Comparison of ENCODE assay signal across 26 cellular contexts in the genomic region with DNA sequence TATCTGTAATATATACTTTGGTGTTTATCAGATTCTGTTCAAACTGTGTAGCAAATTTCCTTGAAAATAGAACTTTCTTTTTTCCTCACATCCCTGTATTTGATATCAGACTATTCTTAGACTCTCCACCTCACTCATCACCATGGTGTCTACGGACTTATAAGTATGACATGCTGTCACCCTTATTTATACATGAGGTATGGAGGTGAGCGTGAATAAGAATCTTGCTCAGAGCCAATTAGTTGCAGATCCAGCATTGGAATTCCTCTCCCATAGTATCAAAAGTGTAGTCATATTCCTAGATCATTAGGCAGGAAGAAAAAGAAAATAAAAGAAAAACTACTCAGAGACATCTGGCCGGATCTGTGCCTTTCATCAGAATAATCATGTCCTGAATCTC. TPM values are rescaled to one million over a fixed set of nuclear protein-coding genes. Genes with fewer than 3 reads are reported as not detected.
DNase-seq lines count a peak whose midpoint lies in the region; ATAC-seq, FAIRE-seq and TF ChIP-seq lines count a peak whose summit lies in the region.
"Had no signal": no experiment of that assay in that cellular context is flagged by ENCODE, and none has a peak within 500 bp of the region (broad histone marks: within the 10 kb centered on the region; RNA-seq: fewer than 3 reads in every experiment).

No MANE protein-coding gene starts in this region.

- no peak overlapping the region for H3K27ac ChIP-seq in mammary epithelial cell (ENCODE audit: insufficient read depth, low read depth, low read length)
- peak overlapping the region; percentile 66 for H3K27ac ChIP-seq in epithelial cell of prostate
- peak overlapping the region; percentile 3 to 31 for H3K27ac ChIP-seq in prostate gland
- peak overlapping the region in 3 of 4 donors; percentile 13 to 69 (median 67) for H3K27ac ChIP-seq in tibial nerve
- H3K27ac ChIP-seq: BLaER1 had no signal

- BruUV-seq in MCF 10A (replicated peaks; lab: Mats Ljungman, UMichigan) (no TSS peak), mammary epithelial cell (replicated peaks; lab: Mats Ljungman, UMichigan) (no TSS peak)

- H3K4me1 ChIP-seq in mammary epithelial cell (ENCODE audit: insufficient read depth, low read length) (peaks cover 41% of the 10 kb centered on the region), prostate gland (replicated peaks) (no peaks in the 10 kb centered on the region), tibial nerve (peaks cover 0 to 40% (median 9%) of the 10 kb centered on the region in 4 donors)
- H3K4me1 ChIP-seq: BLaER1 had no signal

- no peaks in the 10 kb centered on the region for H3K9me3 ChIP-seq in mammary epithelial cell (replicated peaks; ENCODE audit: insufficient read depth, low read length)
- H3K9me3 ChIP-seq in prostate gland, result no peaks in the 10 kb centered on the region
- no peaks in the 10 kb centered on the region for H3K9me3 ChIP-seq in tibial nerve
- H3K9me3 ChIP-seq: BLaER1, colonic mucosa, upper lobe of left lung had no signal

- FAIRE-seq in D721Med (lab: Jason Lieb, UNC), result no peak
- FAIRE-seq: G401.6, HepG2 had no signal

- no peak overlapping the region for H3K4me2 ChIP-seq in mammary epithelial cell (ENCODE audit: insufficient read depth, low read depth, low read length)
- H3K4me2 ChIP-seq: BLaER1 had no signal

- no peak for DNase-seq in MCF 10A (ENCODE audit: unreplicated experiment)
- no peak for DNase-seq in mammary epithelial cell
- no peak for DNase-seq in epithelial cell of prostate (ENCODE audit: low read depth, low spot score)
- no peak for DNase-seq in prostate gland (ENCODE audit: low spot score)
- DNase-seq in tibial nerve (ENCODE audit: low spot score in 2 of 2), result no peak
- DNase-seq in ACHN, result no peak
- no peak for DNase-seq in D721Med (ENCODE audit: insufficient read length, low spot score)
- DNase-seq: activated CD8-positive, alpha-beta T cell treated with anti-CD3 and anti-CD28 coated beads for 36 hours; activated naive CD4-positive, alpha-beta T cell treated with anti-CD3 and anti-CD28 coated beads for 36 hours; activated T-cell treated with anti-CD3 and anti-CD28 coated beads, Interleukin-2, amount 50 U/mL, for 1 hour; aorta; colonic mucosa; HCEC 1CT; hypothalamus; islet precursor cell; NCI-H1436 treated with DMSO at 0.1 percent for 48 hours; NCI-H748 treated with DMSO at 0.1 percent for 48 hours; stimulated activated CD4-positive, alpha-beta T cell treated with anti-CD3 and anti-CD28 coated beads, Interleukin-15, amount 100 ng/mL, for 24 hours; T-helper 2 cell; upper lobe of left lung had no signal

- TF ChIP-seq POLR2A in prostate gland (IDR thresholded peaks at IDR 0.05) (no peak), tibial nerve (IDR thresholded peaks at IDR 0.05) (no peak)

- ATAC-seq in GM21367 (IDR thresholded peaks at IDR 0.05; ENCODE audit: unreplicated experiment), result no peak
- ATAC-seq: activated CD8-positive, alpha-beta T cell treated with anti-CD3 and anti-CD28 coated beads for 36 hours; HepG2; natural killer cell treated with Interleukin-12 subunit alpha and Interleukin-12 subunit beta and Interleukin-15 and Interleukin-18, amount 100 ng/mL, for 72 hours had no signal

- WGBS in mammary epithelial cell (ENCODE audit: low coverage, missing lambda C conversion rate), result 95% methylated on average over 3 of the region's 3 CpGs
- 77% methylated on average over 3 of the region's 3 CpGs for WGBS in prostate gland
- 63 to 70% methylated on average over 3 of the region's 3 CpGs for WGBS in tibial nerve, 2 donors

- no peak overlapping the region for H2AFZ ChIP-seq in mammary epithelial cell (ENCODE audit: low read depth, low read length)

- H3K4me3 ChIP-seq in mammary epithelial cell (replicated peaks in 1 of 3; ENCODE audit: insufficient read depth in 1 of 3, low read depth in 2 of 3, low read length in 3 of 3) (no peak overlapping the region), prostate gland (no peak overlapping the region), tibial nerve (no peak overlapping the region)
- H3K4me3 ChIP-seq: BLaER1, colonic mucosa, upper lobe of left lung had no signal

- H3K36me3 Mint-ChIP-seq in MCF 10A (ENCODE audit: insufficient read depth, unreplicated experiment), result no peaks in the 10 kb centered on the region
- H3K36me3 Mint-ChIP-seq: natural killer cell treated with Interleukin-12 subunit alpha and Interleukin-12 subunit beta and Interleukin-15 and Interleukin-18, amount 100 ng/mL, for 72 hours had no signal

- H3K27me3 ChIP-seq in mammary epithelial cell (ENCODE audit: insufficient read depth, low read length), result no peaks in the 10 kb centered on the region
- H3K27me3 ChIP-seq in prostate gland (replicated peaks; ENCODE audit: insufficient read depth), result no peaks in the 10 kb centered on the region
- no peaks in the 10 kb centered on the region for H3K27me3 ChIP-seq in tibial nerve
- H3K27me3 ChIP-seq: BLaER1, colonic mucosa, upper lobe of left lung had no signal

- TF ChIP-seq EP300 in tibial nerve (IDR thresholded peaks at IDR 0.05), result no peak

- H3K36me3 ChIP-seq in mammary epithelial cell (ENCODE audit: insufficient read depth, low read length), result no peaks in the 10 kb centered on the region
- H3K36me3 ChIP-seq in prostate gland, result no peaks in the 10 kb centered on the region
- H3K36me3 ChIP-seq in tibial nerve, result no peaks in the 10 kb centered on the region
- H3K36me3 ChIP-seq: BLaER1, colonic mucosa, upper lobe of left lung had no signal

- H3K9me3 Mint-ChIP-seq in MCF 10A (ENCODE audit: unreplicated experiment), result no peaks in the 10 kb centered on the region
- H3K9me3 Mint-ChIP-seq: activated CD8-positive, alpha-beta T cell treated with anti-CD3 and anti-CD28 coated beads for 36 hours; activated naive CD4-positive, alpha-beta T cell treated with anti-CD3 and anti-CD28 coated beads for 36 hours; natural killer cell treated with Interleukin-12 subunit alpha and Interleukin-12 subunit beta and Interleukin-15 and Interleukin-18, amount 100 ng/mL, for 72 hours had no signal

- intact Hi-C loops in MCF 10A (cut with micrococcal nuclease) (no loop called here), mammary epithelial cell (cut with micrococcal nuclease) (no loop called here), prostate gland (cut with DNase I) (no loop called here)

- no peaks in the 10 kb centered on the region for H3K27me3 Mint-ChIP-seq in MCF 10A (ENCODE audit: insufficient read depth, unreplicated experiment)
- H3K27me3 Mint-ChIP-seq: activated CD8-positive, alpha-beta T cell treated with anti-CD3 and anti-CD28 coated beads for 36 hours; natural killer cell treated with Interleukin-12 subunit alpha and Interleukin-12 subunit beta and Interleukin-15 and Interleukin-18, amount 100 ng/mL, for 72 hours had no signal

- in situ Hi-C loops in mammary epithelial cell (cut with MboI; ENCODE audit: low sequenced_read_pairs in 2 of 2), result no loop called here
- in situ Hi-C loops in ACHN (cut with HindIII; ENCODE audit: low pct_ligation_motif_present, low pct_unique_long_range_greater_than_20kb, low sequenced_read_pairs), result no loop called here

- no peak for TF ChIP-seq CTCF in MCF 10A (IDR thresholded peaks at IDR 0.05; ENCODE audit: unreplicated experiment)
- TF ChIP-seq CTCF in mammary epithelial cell (conservative IDR thresholded peaks at IDR 0.05 in 1 of 2, IDR thresholded peaks at IDR 0.05 in 1 of 2; ENCODE audit: extremely low read depth in 1 of 2, insufficient read depth in 1 of 2, low read depth in 1 of 2, low read length in 2 of 2), result no peak
- TF ChIP-seq CTCF in prostate gland (IDR thresholded peaks at IDR 0.05), result no peak
- no peak for TF ChIP-seq CTCF in tibial nerve (IDR thresholded peaks at IDR 0.05)
- TF ChIP-seq CTCF in D721Med (IDR thresholded peaks at IDR 0.05; ENCODE audit: insufficient read depth, missing control alignments), result no peak

- H3K4me1 Mint-ChIP-seq in MCF 10A (ENCODE audit: insufficient read depth, unreplicated experiment), result peaks cover 53% of the 10 kb centered on the region

- H3K4me3 Mint-ChIP-seq in MCF 10A (ENCODE audit: unreplicated experiment), result peak overlapping the region; percentile 21
- H3K4me3 Mint-ChIP-seq: activated CD8-positive, alpha-beta T cell treated with anti-CD3 and anti-CD28 coated beads for 36 hours; activated naive CD4-positive, alpha-beta T cell treated with anti-CD3 and anti-CD28 coated beads for 36 hours; natural killer cell treated with Interleukin-12 subunit alpha and Interleukin-12 subunit beta and Interleukin-15 and Interleukin-18, amount 100 ng/mL, for 72 hours had no signal

- no peak overlapping the region for H3K9ac ChIP-seq in mammary epithelial cell (ENCODE audit: insufficient read depth, low read length)
- H3K9ac ChIP-seq: BLaER1 had no signal

- no peaks in the 10 kb centered on the region for H4K20me1 ChIP-seq in mammary epithelial cell (ENCODE audit: insufficient read depth, low read length)
- H4K20me1 ChIP-seq: BLaER1 had no signal

- dilution Hi-C loops in mammary epithelial cell (cut with HindIII; ENCODE audit: low sequenced_read_pairs), result no loop called here

- CTCF ChIA-PET in MCF 10A (lab: Yijun Ruan, JAX) (interaction anchor here (0.7 to 1.7 kb wide), 4 partner anchors 45 to 1803 kb away, joined by 3 to 7 read pairs (median 4); no protein-coding TSS in a partner anchor), mammary epithelial cell (lab: Charles Lee; ENCODE audit: low non-redundant PET) (no interaction called here)

- POLR2A ChIA-PET in MCF 10A (lab: Yijun Ruan, JAX), result interaction anchor here (0.7 to 2.8 kb wide), 5 partner anchors 27 to 985 kb away, joined by 3 to 13 read pairs (median 4); a partner anchor contains a TSS

- peaks cover 37% of the 10 kb centered on the region for H3K79me2 ChIP-seq in mammary epithelial cell (ENCODE audit: insufficient read depth, low read length)

- peak overlapping the region; percentile 82 for H3K27ac Mint-ChIP-seq in MCF 10A (ENCODE audit: low read depth, unreplicated experiment)
- H3K27ac Mint-ChIP-seq: activated CD8-positive, alpha-beta T cell treated with anti-CD3 and anti-CD28 coated beads for 36 hours; activated naive CD4-positive, alpha-beta T cell treated with anti-CD3 and anti-CD28 coated beads for 36 hours; natural killer cell treated with Interleukin-12 subunit alpha and Interleukin-12 subunit beta and Interleukin-15 and Interleukin-18, amount 100 ng/mL, for 72 hours had no signal

RNA-seq across cellular contexts. Expression of a gene that starts 43.0 kb away (rescaled TPM):
- total RNA-seq in MCF 10A (2022) (69.5 and 92.6 TPM in 2 replicates), mammary epithelial cell (100 to 1,000 TPM; 115 to 269 TPM), prostate gland (100 to 1,000 TPM in 1 of 2 donors, 10 to 100 TPM in 1; 63.9 to 105 TPM), tibial nerve (10 to 100 TPM; 28.8 to 55.0 (median 45.6) TPM)
- 171 TPM for polyA plus RNA-seq in mammary epithelial cell
- polyA minus RNA-seq in mammary epithelial cell, result 86.8 TPM
- total RNA-seq: natural killer cell treated with Interleukin-12 subunit alpha and Interleukin-12 subunit beta and Interleukin-15 and Interleukin-18, amount 100 ng/mL, for 72 hours; OCI-LY7 had no signal
